ENCODE assay signal across 8 cellular contexts in genomic region chr16:27401768-27402568, GRCh38.
DNase-seq lines count a peak whose midpoint lies in the region; ATAC-seq lines count a peak whose summit lies in the region.

Gene IL21R (plus strand): TSS chr16:27402174. CDS start chr16:27430072, 27,898 bp downstream.

- peak within 1 kb of the TSS; percentile 98 for H3K27ac Mint-ChIP-seq in T-helper 2 cell treated with Interferon-gamma antibody and Interleukin-4, amounts not matched to agents 5 μg/mL and 100 μg/mL, for 36 hours
- H3K27ac Mint-ChIP-seq in memory B cell, result peak within 1 kb of the TSS; percentile 90
- H3K27ac Mint-ChIP-seq in stimulated activated memory B cell treated with anti-CD40 and anti-IgM and Interleukin-4, amounts not matched to agents 10 μg/mL and 1 μg/mL and 100 μg/mL, for 72 hours, result peak within 1 kb of the TSS; percentile 94

- DNase-seq in DMS 273 (lab: John Stamatoyannopoulos, UW; ENCODE audit: unreplicated experiment) (peak; percentile 69), HK-2 (ENCODE audit: unreplicated experiment) (peak; percentile 39), amniotic epithelial cell (ENCODE audit: low read depth) (peak; percentile 5), memory B cell (ENCODE audit: low spot score in 2 of 2) (peak; percentile 68 to 78), amniotic stem cell (lab: John Stamatoyannopoulos, UW) (no peak)
- DNase-seq in T-helper 2 cell treated with Interferon-gamma antibody and Interleukin-4, amounts not matched to agents 5 μg/mL and 100 μg/mL, for 36 hours (ENCODE audit: low spot score), result peak; percentile 91

- peak within 1 kb of the TSS; percentile 98 for H3K4me3 Mint-ChIP-seq in T-helper 2 cell treated with Interferon-gamma antibody and Interleukin-4, amounts not matched to agents 5 μg/mL and 100 μg/mL, for 36 hours
- H3K4me3 Mint-ChIP-seq in memory B cell, result peak within 1 kb of the TSS; percentile 80
- peak within 1 kb of the TSS; percentile 98 for H3K4me3 Mint-ChIP-seq in stimulated activated memory B cell treated with anti-CD40 and anti-IgM and Interleukin-4, amounts not matched to agents 10 μg/mL and 1 μg/mL and 100 μg/mL, for 72 hours

- no peaks in the 10 kb centered on the region for H3K9me3 Mint-ChIP-seq in T-helper 2 cell treated with Interferon-gamma antibody and Interleukin-4, amounts not matched to agents 5 μg/mL and 100 μg/mL, for 36 hours
- H3K9me3 Mint-ChIP-seq in memory B cell, result peaks cover 3% of the 10 kb centered on the region
- peaks cover 6% of the 10 kb centered on the region for H3K9me3 Mint-ChIP-seq in stimulated activated memory B cell treated with anti-CD40 and anti-IgM and Interleukin-4, amounts not matched to agents 10 μg/mL and 1 μg/mL and 100 μg/mL, for 72 hours

- H3K27me3 Mint-ChIP-seq in T-helper 2 cell treated with Interferon-gamma antibody and Interleukin-4, amounts not matched to agents 5 μg/mL and 100 μg/mL, for 36 hours (ENCODE audit: low read depth), result no peaks in the 10 kb centered on the region
- peaks cover 6% of the 10 kb centered on the region for H3K27me3 Mint-ChIP-seq in memory B cell
- no peaks in the 10 kb centered on the region for H3K27me3 Mint-ChIP-seq in stimulated activated memory B cell treated with anti-CD40 and anti-IgM and Interleukin-4, amounts not matched to agents 10 μg/mL and 1 μg/mL and 100 μg/mL, for 72 hours

- ATAC-seq in GM21367 (IDR thresholded peaks at IDR 0.05; ENCODE audit: unreplicated experiment), result peak; percentile 41
- peak; percentile 64 for ATAC-seq in memory B cell (ENCODE audit: low read depth)
- peak; percentile 80 for ATAC-seq in stimulated activated memory B cell treated with anti-CD40 and anti-IgM and Interleukin-4, amounts not matched to agents 10 μg/mL and 1 μg/mL and 100 μg/mL, for 72 hours

- H3K36me3 Mint-ChIP-seq in T-helper 2 cell treated with Interferon-gamma antibody and Interleukin-4, amounts not matched to agents 5 μg/mL and 100 μg/mL, for 36 hours (ENCODE audit: low read depth), result peaks cover 13% of the 10 kb centered on the region
- H3K36me3 Mint-ChIP-seq in memory B cell, result no peaks in the 10 kb centered on the region
- H3K36me3 Mint-ChIP-seq in stimulated activated memory B cell treated with anti-CD40 and anti-IgM and Interleukin-4, amounts not matched to agents 10 μg/mL and 1 μg/mL and 100 μg/mL, for 72 hours, result peaks cover 41% of the 10 kb centered on the region

- peaks cover 56% of the 10 kb centered on the region for H3K4me1 Mint-ChIP-seq in T-helper 2 cell treated with Interferon-gamma antibody and Interleukin-4, amounts not matched to agents 5 μg/mL and 100 μg/mL, for 36 hours (ENCODE audit: low read depth)
- H3K4me1 Mint-ChIP-seq in memory B cell, result peaks cover 63% of the 10 kb centered on the region
- peaks cover 80% of the 10 kb centered on the region for H3K4me1 Mint-ChIP-seq in stimulated activated memory B cell treated with anti-CD40 and anti-IgM and Interleukin-4, amounts not matched to agents 10 μg/mL and 1 μg/mL and 100 μg/mL, for 72 hours
